8 cellular contexts compared by ENCODE assay signal in genomic region chr16:58661199-58661830, GRCh38. TPM values are rescaled to one million over a fixed set of nuclear protein-coding genes. Genes with fewer than 3 reads are reported as not detected.
DNase-seq lines count a peak whose midpoint lies in the region; ATAC-seq and TF ChIP-seq lines count a peak whose summit lies in the region.

No MANE protein-coding gene starts in this region.

- no peak overlapping the region for H3K4me3 Mint-ChIP-seq in activated T-cell treated with anti-CD3 and anti-CD28 coated beads, Interleukin-2, amount 50 U/mL, for 4 hours

- no peaks in the 10 kb centered on the region for H3K4me1 Mint-ChIP-seq in activated T-cell treated with anti-CD3 and anti-CD28 coated beads, Interleukin-2, amount 50 U/mL, for 4 hours (ENCODE audit: low read depth)

- no peaks in the 10 kb centered on the region for H3K9me3 Mint-ChIP-seq in activated T-cell treated with anti-CD3 and anti-CD28 coated beads, Interleukin-2, amount 50 U/mL, for 4 hours

- ATAC-seq in activated T-cell treated with anti-CD3 and anti-CD28 coated beads, Interleukin-2, amount 50 U/mL, for 4 hours = peak; percentile 41 to 62

- no peaks in the 10 kb centered on the region for H3K36me3 Mint-ChIP-seq in activated T-cell treated with anti-CD3 and anti-CD28 coated beads, Interleukin-2, amount 50 U/mL, for 4 hours (ENCODE audit: insufficient read depth)

- no peak overlapping the region for H3K4me3 ChIP-seq in epithelial cell of esophagus (ENCODE audit: low read length)

- peaks cover 3% of the 10 kb centered on the region for H3K27me3 Mint-ChIP-seq in activated T-cell treated with anti-CD3 and anti-CD28 coated beads, Interleukin-2, amount 50 U/mL, for 4 hours (ENCODE audit: low read depth)

- DNase-seq in activated T-cell treated with anti-CD3 and anti-CD28 coated beads, Interleukin-2, amount 50 U/mL, for 4 hours = no peak
- no peak for DNase-seq in activated T-cell treated with anti-CD3 and anti-CD28 coated beads, Interleukin-2, amount 50 U/mL, for 1 hour
- DNase-seq in H4 (ENCODE audit: low spot score) (peak; percentile 83), LoVo (ENCODE audit: low spot score) (peak; percentile 76), SHP77 treated with DMSO at 0.1 percent for 48 hours (lab: John Stamatoyannopoulos, UW) (peak; percentile 62), epithelial cell of esophagus (ENCODE audit: low read depth) (peak; percentile 87), middle frontal gyrus (ENCODE audit: extremely low spot score, low spot score) (peak; percentile 27), cortex of kidney (lab: John Stamatoyannopoulos, UW) (no peak)

- TF ChIP-seq CTCF in epithelial cell of esophagus (IDR thresholded peaks at IDR 0.05; ENCODE audit: insufficient read depth, low read depth, low read length, missing control alignments) = peak; percentile 77

RNA-seq across cellular contexts. Expression of gene SLC38A7, which starts 23.3 kb away (rescaled TPM):
- total RNA-seq in activated T-cell treated with anti-CD3 and anti-CD28 coated beads, Interleukin-2, amount 50 U/mL, for 4 hours = 10 to 100 TPM; 10.4 to 14.5 (median 12.2) TPM
- 7.0 and 23.7 TPM in 2 replicates for total RNA-seq in H4 (2014; rRNA removed; shearing (Covaris generic))

RNA-seq across cellular contexts. Expression of gene CNOT1, which starts 31.7 kb away (rescaled TPM):
- 100 to 1,000 TPM; 235 to 253 (median 249) TPM for total RNA-seq in activated T-cell treated with anti-CD3 and anti-CD28 coated beads, Interleukin-2, amount 50 U/mL, for 4 hours
- total RNA-seq in H4 (2014; rRNA removed; shearing (Covaris generic)) = 112 and 123 TPM in 2 replicates

Comparison
In these comparisons a context has a peak if more than half of its experiments do, and no peak if none do; other contexts are left out.
1. DNase-seq: peak in H4 (single experiment), LoVo (single experiment), SHP77 treated with DMSO at 0.1 percent for 48 hours (single experiment), epithelial cell of esophagus (single experiment) and middle frontal gyrus (single experiment); none in activated T-cell treated with anti-CD3 and anti-CD28 coated beads, Interleukin-2, amount 50 U/mL, for 4 hours (single experiment), activated T-cell treated with anti-CD3 and anti-CD28 coated beads, Interleukin-2, amount 50 U/mL, for 1 hour (single experiment) and cortex of kidney (single experiment).